10 cellular contexts compared by ENCODE assay signal in the genomic region with DNA sequence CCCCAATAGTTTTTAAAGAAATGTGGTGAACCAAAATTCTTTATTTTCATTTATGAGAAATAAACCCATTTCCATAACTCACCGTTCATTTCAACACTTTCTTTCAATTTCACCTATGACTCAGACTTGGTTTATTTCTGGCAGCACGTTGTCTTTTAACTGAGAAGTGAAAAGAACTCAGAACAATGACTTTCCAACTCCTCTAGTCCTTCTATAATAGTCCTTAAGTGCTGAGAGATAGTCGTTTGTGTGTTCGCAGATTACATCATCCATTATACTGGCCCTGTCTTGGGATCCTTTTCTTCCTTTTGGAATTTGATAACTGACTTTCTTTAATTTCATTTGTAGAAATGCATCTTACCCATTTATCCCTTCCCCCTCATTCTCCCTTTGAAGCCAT.
DNase-seq lines count a peak whose midpoint lies in the region; ATAC-seq, FAIRE-seq and TF ChIP-seq lines count a peak whose summit lies in the region.
"Had no signal": no experiment of that assay in that cellular context is flagged by ENCODE, and none has a peak within 500 bp of the region (broad histone marks: within the 10 kb centered on the region; RNA-seq: fewer than 3 reads in every experiment).

No MANE protein-coding gene starts in this region.

- POLR2A ChIA-PET in naive thymus-derived CD4-positive, alpha-beta T cell (lab: Charles Lee), result no interaction called here

- no peak overlapping the region for H3K27ac ChIP-seq in naive thymus-derived CD4-positive, alpha-beta T cell (ENCODE audit: low read depth, low read length)
- H3K27ac ChIP-seq: HL-60 had no signal

- ATAC-seq in HG02938 (IDR thresholded peaks at IDR 0.05; ENCODE audit: unreplicated experiment), result peak; percentile 87
- ATAC-seq in naive thymus-derived CD4-positive, alpha-beta T cell, result no peak
- ATAC-seq: effector memory CD8-positive, alpha-beta T cell had no signal

- no peaks in the 10 kb centered on the region for H3K9me3 Mint-ChIP-seq in T-helper 1 cell treated with Interleukin-12 subunit alpha and Interleukin-12 subunit beta and Interleukin-4 antibody, amounts not matched to agents 30 μg/mL and 1 μg/mL, for 36 hours
- peaks cover 0 to 3% (median 0%) of the 10 kb centered on the region in 11 donors for H3K9me3 Mint-ChIP-seq in naive thymus-derived CD4-positive, alpha-beta T cell

- H3K4me3 ChIP-seq in GM06990 (replicated peaks; ENCODE audit: low read depth, low read length), result no peak overlapping the region
- H3K4me3 ChIP-seq in naive thymus-derived CD4-positive, alpha-beta T cell (ENCODE audit: low read length), result no peak overlapping the region

- FAIRE-seq in GM19239 (lab: Jason Lieb, UNC), result peak; percentile 92

- H3K4me1 ChIP-seq in naive thymus-derived CD4-positive, alpha-beta T cell (ENCODE audit: control insufficient read depth in 2 of 2, insufficient read depth in 2 of 2, low read length in 2 of 2), result no peaks in the 10 kb centered on the region

- CTCF ChIA-PET in naive thymus-derived CD4-positive, alpha-beta T cell (lab: Charles Lee), result no interaction called here

- H3K27ac Mint-ChIP-seq in T-helper 1 cell treated with Interleukin-12 subunit alpha and Interleukin-12 subunit beta and Interleukin-4 antibody, amounts not matched to agents 30 μg/mL and 1 μg/mL, for 36 hours, result peak overlapping the region; percentile 71
- peak overlapping the region in 3 of 9 donors; percentile 1 to 50 (median 9) for H3K27ac Mint-ChIP-seq in naive thymus-derived CD4-positive, alpha-beta T cell
- H3K27ac Mint-ChIP-seq: effector memory CD8-positive, alpha-beta T cell had no signal

- peak overlapping the region; percentile 23 for H3K4me3 Mint-ChIP-seq in T-helper 1 cell treated with Interleukin-12 subunit alpha and Interleukin-12 subunit beta and Interleukin-4 antibody, amounts not matched to agents 30 μg/mL and 1 μg/mL, for 36 hours
- H3K4me3 Mint-ChIP-seq in naive thymus-derived CD4-positive, alpha-beta T cell, result peak overlapping the region in 5 of 10 donors; percentile 5 to 70 (median 34)
- H3K4me3 Mint-ChIP-seq: effector memory CD8-positive, alpha-beta T cell had no signal

- H3K36me3 ChIP-seq in GM06990 (ENCODE audit: control insufficient read depth, insufficient read depth, low read length), result no peaks in the 10 kb centered on the region
- H3K36me3 ChIP-seq in naive thymus-derived CD4-positive, alpha-beta T cell (ENCODE audit: control insufficient read depth in 2 of 3, insufficient read depth in 3 of 3, low read length in 3 of 3), result no peaks in the 10 kb centered on the region

- no peaks in the 10 kb centered on the region for H3K27me3 ChIP-seq in GM06990 (replicated peaks; ENCODE audit: control insufficient read depth, insufficient read depth, low read length)
- no peaks in the 10 kb centered on the region for H3K27me3 ChIP-seq in naive thymus-derived CD4-positive, alpha-beta T cell (ENCODE audit: control insufficient read depth in 2 of 2, insufficient read depth in 2 of 2, low read length in 2 of 2)

- H3K9me3 ChIP-seq in naive thymus-derived CD4-positive, alpha-beta T cell (ENCODE audit: control insufficient read depth in 2 of 3, low read length in 3 of 3), result no peaks in the 10 kb centered on the region

- intact Hi-C loops in naive thymus-derived CD4-positive, alpha-beta T cell (cut with micrococcal nuclease), result loop anchor here in 1 of 2 donors (10.0 kb wide), 1 partner anchor 144 kb away; no protein-coding TSS in a partner anchor

- H3K4me1 Mint-ChIP-seq in T-helper 1 cell treated with Interleukin-12 subunit alpha and Interleukin-12 subunit beta and Interleukin-4 antibody, amounts not matched to agents 30 μg/mL and 1 μg/mL, for 36 hours (ENCODE audit: low read depth), result peaks cover 10% of the 10 kb centered on the region
- peaks cover 1 to 21% (median 14%) of the 10 kb centered on the region in 7 donors for H3K4me1 Mint-ChIP-seq in naive thymus-derived CD4-positive, alpha-beta T cell

- H3K27me3 Mint-ChIP-seq in T-helper 1 cell treated with Interleukin-12 subunit alpha and Interleukin-12 subunit beta and Interleukin-4 antibody, amounts not matched to agents 30 μg/mL and 1 μg/mL, for 36 hours (ENCODE audit: low read depth), result no peaks in the 10 kb centered on the region
- H3K27me3 Mint-ChIP-seq in naive thymus-derived CD4-positive, alpha-beta T cell, result peaks cover 0 to 2% (median 0%) of the 10 kb centered on the region in 5 donors
- H3K27me3 Mint-ChIP-seq: effector memory CD8-positive, alpha-beta T cell had no signal

- no peak for TF ChIP-seq CTCF in GM06990 (IDR thresholded peaks at IDR 0.05; ENCODE audit: insufficient read depth, low read length, poor library complexity, severe bottlenecking)

- DNase-seq in GM06990 (ENCODE audit: extremely low read depth, insufficient read length) (peak; percentile 30), GM19239 (ENCODE audit: insufficient read length, low spot score) (no peak), HK-2 (ENCODE audit: unreplicated experiment) (no peak), anterior cingulate cortex (lab: John Stamatoyannopoulos, UW) (no peak)
- DNase-seq in naive thymus-derived CD4-positive, alpha-beta T cell, result no peak
- no peak for DNase-seq in activated CD4-positive, CD25-positive, alpha-beta regulatory T cell (lab: John Stamatoyannopoulos, UW)
- DNase-seq: effector memory CD8-positive, alpha-beta T cell had no signal

- no peaks in the 10 kb centered on the region for H3K36me3 Mint-ChIP-seq in T-helper 1 cell treated with Interleukin-12 subunit alpha and Interleukin-12 subunit beta and Interleukin-4 antibody, amounts not matched to agents 30 μg/mL and 1 μg/mL, for 36 hours (ENCODE audit: low read depth)
- no peaks in the 10 kb centered on the region for H3K36me3 Mint-ChIP-seq in naive thymus-derived CD4-positive, alpha-beta T cell
